Comparison of ENCODE assay signal across 11 cellular contexts in genomic region chr15:81813215-81813614, GRCh38.
DNase-seq lines count a peak whose midpoint lies in the region; ATAC-seq and TF ChIP-seq lines count a peak whose summit lies in the region.
"Had no signal": no experiment of that assay in that cellular context is flagged by ENCODE, and none has a peak within 500 bp of the region (broad histone marks: within the 10 kb centered on the region; RNA-seq: fewer than 3 reads in every experiment).

No MANE protein-coding gene starts in this region.

- no peak for TF ChIP-seq POLR2A in thyroid gland (IDR thresholded peaks at IDR 0.05)

- ATAC-seq in HG03108 (IDR thresholded peaks at IDR 0.05; ENCODE audit: unreplicated experiment) (no peak), HG02798 (IDR thresholded peaks at IDR 0.05; ENCODE audit: poor library complexity, unreplicated experiment) (no peak)

- no peak overlapping the region for H3K4me2 ChIP-seq in smooth muscle cell

- no peaks in the 10 kb centered on the region for H4K20me1 ChIP-seq in smooth muscle cell (ENCODE audit: low read depth)

- H3K27me3 ChIP-seq in thyroid gland (no peaks in the 10 kb centered on the region), smooth muscle cell (ENCODE audit: low read depth) (no peaks in the 10 kb centered on the region)

- no peak overlapping the region for H3K9ac ChIP-seq in smooth muscle cell (ENCODE audit: low read depth)

- H3K4me3 ChIP-seq in choroid plexus epithelial cell (ENCODE audit: low read depth, low read length) (no peak overlapping the region), thyroid gland (replicated peaks in 1 of 3) (no peak overlapping the region), smooth muscle cell (no peak overlapping the region)

- no peaks in the 10 kb centered on the region for H3K9me3 ChIP-seq in thyroid gland
- H3K9me3 ChIP-seq in smooth muscle cell (replicated peaks; ENCODE audit: low read depth) = no peaks in the 10 kb centered on the region

- 38 to 48% methylated on average over 3 of the region's 3 CpGs for WGBS in thyroid gland, 2 donors
- 44% methylated on average over 3 of the region's 3 CpGs for WGBS in smooth muscle cell (ENCODE audit: low lambda C conversion rate)

- H3K36me3 ChIP-seq in thyroid gland (no peaks in the 10 kb centered on the region), smooth muscle cell (ENCODE audit: low read depth) (no peaks in the 10 kb centered on the region)

- intact Hi-C loops in thyroid gland (cut with DNase I) = no loop called here

- DNase-seq in SIG-M5 treated with dmso at 0.1 percent for 504 hours (lab: John Stamatoyannopoulos, UW; ENCODE audit: unreplicated experiment) = peak; percentile 9
- DNase-seq in SIG-M5 (lab: John Stamatoyannopoulos, UW) = no peak
- peak; percentile 28 for DNase-seq in NCI-H345 treated with DMSO at 0.1 percent for 48 hours (lab: John Stamatoyannopoulos, UW; ENCODE audit: unreplicated experiment)
- peak; percentile 47 for DNase-seq in choroid plexus epithelial cell (ENCODE audit: low read depth)
- DNase-seq in thyroid gland = peak; percentile 3
- DNase-seq in smooth muscle cell (lab: John Stamatoyannopoulos, UW; ENCODE audit: unreplicated experiment) = no peak
- DNase-seq: AML-193, dermis blood vessel endothelial cell, T-helper 1 cell had no signal

- H3K4me1 ChIP-seq in thyroid gland (no peaks in the 10 kb centered on the region), smooth muscle cell (ENCODE audit: low read depth) (no peaks in the 10 kb centered on the region)

- no peaks in the 10 kb centered on the region for H3F3A ChIP-seq in smooth muscle cell (ENCODE audit: low read depth)

- peak; percentile 70 for TF ChIP-seq CTCF in choroid plexus epithelial cell (conservative IDR thresholded peaks at IDR 0.05; ENCODE audit: low read depth, low read length)
- TF ChIP-seq CTCF in thyroid gland (IDR thresholded peaks at IDR 0.05) = peak in 3 of 6 experiments; percentile 33 to 40 (median 34)
- TF ChIP-seq CTCF in smooth muscle cell (IDR thresholded peaks at IDR 0.05; ENCODE audit: borderline replicate concordance, insufficient read depth, poor library complexity, severe bottlenecking) = no peak

- H3K27ac ChIP-seq in thyroid gland (no peak overlapping the region), smooth muscle cell (ENCODE audit: low read depth) (no peak overlapping the region)

- no peak overlapping the region for H2AFZ ChIP-seq in smooth muscle cell (ENCODE audit: low read depth)

- H3K79me2 ChIP-seq in smooth muscle cell (ENCODE audit: low read depth) = no peaks in the 10 kb centered on the region

Comparison
In these comparisons a context has a peak if more than half of its experiments do, and no peak if none do; other contexts are left out.
1. DNase-seq: peak in SIG-M5 treated with dmso at 0.1 percent for 504 hours (single experiment), NCI-H345 treated with DMSO at 0.1 percent for 48 hours (single experiment), choroid plexus epithelial cell (single experiment) and thyroid gland (2 of 2); none in SIG-M5 (single experiment) and smooth muscle cell (single experiment).